ENCODE assay signal across 8 cellular contexts in the genomic region with DNA sequence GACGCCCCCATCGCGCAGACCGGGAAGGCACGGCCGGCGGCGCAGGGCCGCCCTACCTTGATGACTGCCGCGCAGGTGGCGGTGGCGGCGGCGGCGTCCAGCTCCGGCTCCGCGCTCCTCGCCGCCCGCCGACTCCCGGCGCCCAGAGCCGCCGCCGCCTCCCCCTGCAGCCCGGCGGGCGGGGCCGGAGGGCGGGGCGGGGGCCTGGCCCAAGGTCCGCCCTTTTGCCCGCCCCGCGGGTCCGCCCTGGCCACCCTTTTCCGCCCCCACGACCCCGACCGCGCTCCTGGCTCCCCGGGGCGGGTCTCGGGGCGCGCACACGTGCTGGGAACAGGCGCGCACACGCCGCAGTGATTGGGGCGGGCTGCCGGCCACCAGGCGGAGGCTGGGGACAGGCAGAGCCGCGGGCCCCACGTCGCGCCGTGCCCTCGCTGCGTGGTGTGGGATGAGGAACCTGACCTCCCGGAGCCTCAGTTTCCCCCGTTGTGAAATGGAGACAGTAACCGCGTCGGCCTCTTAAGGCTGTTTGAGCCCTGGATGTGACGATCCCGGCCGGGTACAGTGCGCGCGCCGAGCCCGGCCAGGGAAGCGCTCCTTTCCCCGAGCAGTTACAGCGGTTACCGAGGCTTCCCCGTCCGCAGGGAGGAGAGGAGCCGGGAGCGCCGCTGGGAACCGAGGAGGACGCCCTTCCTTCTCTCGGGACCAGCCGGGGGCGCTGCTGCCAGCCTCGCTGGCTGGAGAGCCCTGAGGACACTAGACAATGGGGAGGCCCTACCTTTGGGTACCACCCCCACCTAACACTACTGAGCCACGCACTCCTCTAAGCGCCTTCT. TPM values are rescaled to one million over a fixed set of nuclear protein-coding genes. Genes with fewer than 3 reads are reported as not detected.
A peak's percentile ranks its signal among the peaks of the same experiment; 100 is the strongest.
DNase-seq lines count a peak whose midpoint lies in the region; ATAC-seq and TF ChIP-seq lines count a peak whose summit lies in the region.

Gene CORO2A, minus strand, starts transcription at position 135 of the 833 bp plus-strand sequence. CDS start 34,977 bp downstream, outside the sequence.

- peak within 1 kb of the TSS; percentile 78 for H3K4me3 Mint-ChIP-seq in activated CD4-positive, alpha-beta T cell treated with anti-CD3 and anti-CD28 coated beads for 36 hours

- intact Hi-C loops in activated CD4-positive, alpha-beta T cell treated with anti-CD3 and anti-CD28 coated beads for 36 hours (cut with DNase I, micrococcal nuclease) = loop anchor here (1.0 to 10.0 kb wide), 11 partner anchors 64 to 604 kb away; partner anchors contain the start of genes ANKS6 (in 2 of the 2), NANS (in 1 of the 2), TBC1D2 (in 1 of the 2) and TRIM14 (in 1 of the 2)
- intact Hi-C loops in colonic mucosa (cut with DNase I) = no loop called here

- H3K27me3 ChIP-seq in colonic mucosa = no peaks in the 10 kb centered on the region

- peak within 1 kb of the TSS; percentile 93 for H3K27ac ChIP-seq in colonic mucosa

- no peaks in the 10 kb centered on the region for H3K36me3 Mint-ChIP-seq in activated CD4-positive, alpha-beta T cell treated with anti-CD3 and anti-CD28 coated beads for 36 hours (ENCODE audit: low read depth)

- no peaks in the 10 kb centered on the region for H3K27me3 Mint-ChIP-seq in activated CD4-positive, alpha-beta T cell treated with anti-CD3 and anti-CD28 coated beads for 36 hours

- peak within 1 kb of the TSS; percentile 84 for H3K4me3 ChIP-seq in colonic mucosa

- H3K9me3 ChIP-seq in colonic mucosa = no peaks in the 10 kb centered on the region

- no peaks in the 10 kb centered on the region for H3K9me3 Mint-ChIP-seq in activated CD4-positive, alpha-beta T cell treated with anti-CD3 and anti-CD28 coated beads for 36 hours (ENCODE audit: low read depth)

- CTCF ChIA-PET in activated CD4-positive, alpha-beta T cell treated with anti-CD3 and anti-CD28 coated beads for 36 hours (lab: Charles Lee) = interaction anchor here (0.7 to 2.3 kb wide), 10 partner anchors 12 to 136 kb away, joined by 3 to 14 read pairs (median 4); partner anchors contain the start of genes NANS, TBC1D2 and TRIM14

- H3K27ac Mint-ChIP-seq in activated CD4-positive, alpha-beta T cell treated with anti-CD3 and anti-CD28 coated beads for 36 hours = peak within 1 kb of the TSS; percentile 65

- peak; percentile 35; the same call in 1 of the 2 replicates for TF ChIP-seq CTCF in GM12874 (IDR thresholded peaks at IDR 0.05; ENCODE audit: insufficient read depth, low read depth, low read length)
- no peak for TF ChIP-seq CTCF in colonic mucosa (IDR thresholded peaks at IDR 0.05)

- DNase-seq in NCI-H2196 (lab: John Stamatoyannopoulos, UW; ENCODE audit: unreplicated experiment) (peak; percentile 88), colonic mucosa (peak; percentile 82), left kidney (ENCODE audit: low read depth, low spot score) (peak; percentile 92), cortex of kidney (lab: John Stamatoyannopoulos, UW) (no peak)
- peak; percentile 83 for DNase-seq in activated CD4-positive, alpha-beta T cell treated with anti-CD3 and anti-CD28 coated beads for 36 hours
- DNase-seq in stimulated activated CD4-positive, alpha-beta T cell treated with anti-CD3 and anti-CD28 coated beads, Interleukin-1b, Interleukin-23, amount 100 ng/mL, for 48 hours = peak; percentile 70

- peak within 1 kb of the TSS; percentile 84 to 92 for H3K9ac ChIP-seq in colonic mucosa (ENCODE audit: low read depth in 2 of 2, low read length in 2 of 2)

- POLR2A ChIA-PET in activated CD4-positive, alpha-beta T cell treated with anti-CD3 and anti-CD28 coated beads for 36 hours (lab: Charles Lee) = interaction anchor here (0.7 to 1.8 kb wide), 3 partner anchors 13 to 64 kb away, joined by 3 to 5 read pairs (median 4); no protein-coding TSS in a partner anchor

- H3K36me3 ChIP-seq in colonic mucosa = no peaks in the 10 kb centered on the region

- H3K4me1 ChIP-seq in colonic mucosa = peaks cover 13% of the 10 kb centered on the region

- H3K4me1 Mint-ChIP-seq in activated CD4-positive, alpha-beta T cell treated with anti-CD3 and anti-CD28 coated beads for 36 hours = peaks cover 26% of the 10 kb centered on the region

- ATAC-seq in HG02981 (IDR thresholded peaks at IDR 0.05; ENCODE audit: unreplicated experiment) = peak; percentile 59
- peak; percentile 78 for ATAC-seq in activated CD4-positive, alpha-beta T cell treated with anti-CD3 and anti-CD28 coated beads for 36 hours

RNA-seq across cellular contexts. Expression of gene CORO2A, which starts in this region (rescaled TPM):
- 10 to 100 TPM in 1 of 2 experiments, 1 to 10 TPM in 1; 9.7 to 10.3 TPM for total RNA-seq in activated CD4-positive, alpha-beta T cell treated with anti-CD3 and anti-CD28 coated beads for 36 hours
- total RNA-seq in colonic mucosa = 10 to 100 TPM; 53.8 to 68.1 TPM

Comparison
In these comparisons a context has a peak if more than half of its experiments do, and no peak if none do; other contexts are left out.
1. RNA of gene CORO2A (total RNA-seq): 53.8 to 68.1 TPM in colonic mucosa; 9.7 to 10.3 TPM in activated CD4-positive, alpha-beta T cell treated with anti-CD3 and anti-CD28 coated beads for 36 hours; every median in the first group is over 4 times any median in the second.